Comparison of ENCODE assay signal across 17 cellular contexts in the genomic region with DNA sequence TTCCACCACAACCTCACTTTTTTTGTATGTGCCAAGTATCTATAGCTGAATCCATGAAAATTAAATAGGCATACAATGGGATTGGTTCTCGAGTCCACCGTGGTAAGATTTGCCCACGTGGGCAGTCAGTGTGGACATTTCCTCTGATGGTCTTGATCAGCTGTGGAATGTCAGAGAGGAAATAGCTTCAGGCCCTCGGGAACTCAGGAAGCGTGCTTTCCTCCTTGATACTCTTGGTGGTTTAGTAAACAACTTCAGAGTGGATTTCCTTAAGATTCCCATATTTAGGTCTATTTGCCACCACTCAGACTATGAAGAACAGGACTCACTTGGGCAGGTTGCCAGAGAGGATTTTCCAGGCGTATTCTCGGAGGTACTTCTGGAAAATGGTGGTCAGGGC.
"Had no signal": no experiment of that assay in that cellular context is flagged by ENCODE, and none has a peak within 500 bp of the region (broad histone marks: within the 10 kb centered on the region; RNA-seq: fewer than 3 reads in every experiment).

No MANE protein-coding gene starts in this region.

- DNase-seq: activated CD4-positive, alpha-beta memory T cell treated with anti-CD3 and anti-CD28 coated beads, Interleukin-2, amount 10 ng/mL, durations not matched to agents 7 days and 5 days; activated CD4-positive, alpha-beta T cell treated with anti-CD3 and anti-CD28 coated beads for 1 hour; activated gamma-delta T cell; activated naive CD8-positive, alpha-beta T cell treated with anti-CD3 and anti-CD28 coated beads for 36 hours; activated T-cell treated with anti-CD3 and anti-CD28 coated beads, Interleukin-2, amount 50 U/mL, for 48 hours; anterior cingulate cortex; colonic mucosa; effector CD8-positive, alpha-beta T cell; ovary; SJCRH30; stimulated activated CD4-positive, alpha-beta T cell treated with anti-CD3 and anti-CD28 coated beads, Interleukin-2, amount 100 ng/mL, for 24 hours; stimulated activated naive CD4-positive, alpha-beta T cell; SW 1271 had no signal

- H3K9me3 ChIP-seq: colonic mucosa, ovary, SJCRH30 had no signal

- H3K4me3 ChIP-seq: cardiac muscle cell, colonic mucosa, ovary, SJCRH30 had no signal

- H3K27ac Mint-ChIP-seq: activated CD4-positive, alpha-beta memory T cell treated with anti-CD3 and anti-CD28 coated beads, Interleukin-2, amount 10 ng/mL, durations not matched to agents 7 days and 5 days; activated naive CD8-positive, alpha-beta T cell treated with anti-CD3 and anti-CD28 coated beads for 36 hours; type B pancreatic cell had no signal

- H3K4me1 ChIP-seq: colonic mucosa, SJCRH30 had no signal

- H3K4me3 Mint-ChIP-seq: activated CD4-positive, alpha-beta memory T cell treated with anti-CD3 and anti-CD28 coated beads, Interleukin-2, amount 10 ng/mL, durations not matched to agents 7 days and 5 days; activated naive CD8-positive, alpha-beta T cell treated with anti-CD3 and anti-CD28 coated beads for 36 hours; neural crest cell; type B pancreatic cell had no signal

- H3K27me3 Mint-ChIP-seq: activated CD4-positive, alpha-beta memory T cell treated with anti-CD3 and anti-CD28 coated beads, Interleukin-2, amount 10 ng/mL, durations not matched to agents 7 days and 5 days; activated naive CD8-positive, alpha-beta T cell treated with anti-CD3 and anti-CD28 coated beads for 36 hours; type B pancreatic cell had no signal

- H3K9me3 Mint-ChIP-seq: activated CD4-positive, alpha-beta memory T cell treated with anti-CD3 and anti-CD28 coated beads, Interleukin-2, amount 10 ng/mL, durations not matched to agents 7 days and 5 days; activated naive CD8-positive, alpha-beta T cell treated with anti-CD3 and anti-CD28 coated beads for 36 hours; neural crest cell; type B pancreatic cell had no signal

- H3K36me3 ChIP-seq: colonic mucosa, ovary, SJCRH30 had no signal

- H3K27me3 ChIP-seq: cardiac muscle cell, colonic mucosa, ovary, SJCRH30 had no signal

- H3K27ac ChIP-seq: cardiac muscle cell, colonic mucosa, epithelial cell of prostate, ovary, SJCRH30 had no signal
